Comparison of ENCODE assay signal across 9 cellular contexts in genomic region chr12:100675432-100675831, GRCh38.
DNase-seq lines count a peak whose midpoint lies in the region; ATAC-seq and TF ChIP-seq lines count a peak whose summit lies in the region.
"Had no signal": no experiment of that assay in that cellular context is flagged by ENCODE, and none has a peak within 500 bp of the region (broad histone marks: within the 10 kb centered on the region; RNA-seq: fewer than 3 reads in every experiment).

No MANE protein-coding gene starts in this region.

- peak overlapping the region; percentile 49 for H3K27ac Mint-ChIP-seq in chondrocyte (ENCODE audit: unreplicated experiment)

- intact Hi-C loops in upper lobe of right lung (cut with DNase I): no loop called here
- intact Hi-C loops in stomach (cut with DNase I; ENCODE audit: low total_unique reads): no loop called here

- no peaks in the 10 kb centered on the region for H3K36me3 Mint-ChIP-seq in chondrocyte (ENCODE audit: low read depth)

- no peaks in the 10 kb centered on the region for H3K9me3 Mint-ChIP-seq in chondrocyte (ENCODE audit: low read depth)

- peaks cover 11% of the 10 kb centered on the region for H3K27me3 Mint-ChIP-seq in chondrocyte (ENCODE audit: low read depth)

- H3K27ac ChIP-seq in upper lobe of right lung (no peak overlapping the region), stomach (no peak overlapping the region)
- H3K27ac ChIP-seq: right atrium auricular region had no signal

- H3K4me3 ChIP-seq in retinal pigment epithelial cell (ENCODE audit: low read length) (no peak overlapping the region), upper lobe of right lung (no peak overlapping the region), stomach (no peak overlapping the region)
- H3K4me3 ChIP-seq: right atrium auricular region had no signal

- no peak overlapping the region for H3K4me3 Mint-ChIP-seq in chondrocyte (ENCODE audit: unreplicated experiment)

- peaks cover 9% of the 10 kb centered on the region for H3K4me1 Mint-ChIP-seq in chondrocyte (ENCODE audit: low read depth)

- H3K27me3 ChIP-seq in upper lobe of right lung (no peaks in the 10 kb centered on the region), stomach (peaks cover 0 to 3% (median 0%) of the 10 kb centered on the region in 3 donors)
- H3K27me3 ChIP-seq: right atrium auricular region had no signal

- H3K9me3 ChIP-seq in upper lobe of right lung (no peaks in the 10 kb centered on the region), stomach (no peaks in the 10 kb centered on the region)
- H3K9me3 ChIP-seq: right atrium auricular region had no signal

- DNase-seq in HCEC 1CT (peak; percentile 71), NCI-H2227 (lab: John Stamatoyannopoulos, UW; ENCODE audit: unreplicated experiment) (peak; percentile 50), chondrocyte (ENCODE audit: low spot score) (no peak), retinal pigment epithelial cell (ENCODE audit: low read depth) (peak; percentile 18), upper lobe of right lung (no peak), KG1 (lab: John Stamatoyannopoulos, UW) (no peak), stomach (no peak)
- DNase-seq: activated gamma-delta T cell had no signal

- no peaks in the 10 kb centered on the region for H3K36me3 ChIP-seq in upper lobe of right lung
- H3K36me3 ChIP-seq in stomach: no peaks in the 10 kb centered on the region
- H3K36me3 ChIP-seq: right atrium auricular region had no signal

- TF ChIP-seq EP300 in stomach (IDR thresholded peaks at IDR 0.05): no peak

- TF ChIP-seq CTCF in chondrocyte (IDR thresholded peaks at IDR 0.05) (no peak), retinal pigment epithelial cell (conservative IDR thresholded peaks at IDR 0.05; ENCODE audit: low read depth, low read length) (no peak), upper lobe of right lung (IDR thresholded peaks at IDR 0.05) (no peak), stomach (IDR thresholded peaks at IDR 0.05) (no peak)

- TF ChIP-seq POLR2A in stomach (IDR thresholded peaks at IDR 0.05): no peak

- WGBS in stomach, 5 donors: 26 to 46% (median 40%) methylated on average over 4 of the region's 4 CpGs

- H3K4me1 ChIP-seq in upper lobe of right lung (no peaks in the 10 kb centered on the region), stomach (no peaks in the 10 kb centered on the region)
- H3K4me1 ChIP-seq: right atrium auricular region had no signal

- no peak for ATAC-seq in upper lobe of right lung

Comparison
In these comparisons a context has a peak if more than half of its experiments do, and no peak if none do; other contexts are left out.
1. DNase-seq: peak in HCEC 1CT (single experiment), NCI-H2227 (single experiment) and retinal pigment epithelial cell (single experiment); none in chondrocyte (single experiment), upper lobe of right lung (single experiment), KG1 (single experiment) and stomach (single experiment).